In genomic region chr7:87498893-87499292, GRCh38 we compare ENCODE assay signal across 20 cellular contexts. TPM values are rescaled to one million over a fixed set of nuclear protein-coding genes. Genes with fewer than 3 reads are reported as not detected.
DNase-seq lines count a peak whose midpoint lies in the region; ATAC-seq, FAIRE-seq and TF ChIP-seq lines count a peak whose summit lies in the region.
"Had no signal": no experiment of that assay in that cellular context is flagged by ENCODE, and none has a peak within 500 bp of the region (broad histone marks: within the 10 kb centered on the region; RNA-seq: fewer than 3 reads in every experiment).

No MANE protein-coding gene starts in this region.

- TF ChIP-seq EP300 in HepG2 (IDR thresholded peaks at IDR 0.05; ENCODE audit: low read depth in 2 of 2, low read length in 2 of 2) = no peak
- TF ChIP-seq EP300 in HepG2 (CRISPR knock-in tag; IDR thresholded peaks at IDR 0.05; ENCODE audit: borderline replicate concordance) = no peak
- TF ChIP-seq EP300 in upper lobe of left lung (IDR thresholded peaks at IDR 0.05) = no peak

- no peak for FAIRE-seq in HepG2 (lab: Jason Lieb, UNC)

- no peak for TF ChIP-seq POLR2A in right lobe of liver (IDR thresholded peaks at IDR 0.05)
- TF ChIP-seq POLR2A in HepG2 (IDR thresholded peaks at IDR 0.05; ENCODE audit: insufficient read depth in 1 of 2, low read depth in 2 of 2, low read length in 2 of 2) = no peak
- TF ChIP-seq POLR2A in upper lobe of left lung (IDR thresholded peaks at IDR 0.05) = no peak

- ATAC-seq in right lobe of liver (no peak), HepG2 (no peak), memory B cell (ENCODE audit: low read depth) (peak; percentile 88), upper lobe of left lung (ENCODE audit: low FRiP score in 2 of 2) (no peak), GM19035 (IDR thresholded peaks at IDR 0.05; ENCODE audit: unreplicated experiment) (no peak)
- ATAC-seq: HCT116 had no signal

- H3K9ac ChIP-seq in HepG2 (ENCODE audit: insufficient read depth, low read depth, low read length) = no peak overlapping the region
- H3K9ac ChIP-seq: GM23248 had no signal

- no peaks in the 10 kb centered on the region for H3K79me2 ChIP-seq in HepG2 (ENCODE audit: insufficient read depth, low read length)

- H3K27me3 ChIP-seq in right lobe of liver (no peaks in the 10 kb centered on the region), HepG2 (ENCODE audit: control insufficient read depth in 1 of 2, insufficient read depth in 2 of 2, low read length in 2 of 2) (no peaks in the 10 kb centered on the region), upper lobe of left lung (no peaks in the 10 kb centered on the region)
- H3K27me3 ChIP-seq: SJCRH30 had no signal

- CTCF ChIA-PET in HepG2 (lab: Yijun Ruan, JAX; ENCODE audit: low intra/inter-chr PET ratio, low total read pairs) = no interaction called here

- no peaks in the 10 kb centered on the region for H3K36me3 Mint-ChIP-seq in memory B cell
- H3K36me3 Mint-ChIP-seq: CD4-positive, CD25-positive, alpha-beta regulatory T cell had no signal

- no TSS peak for BruUV-seq in HepG2 (replicated peaks; lab: Mats Ljungman, UMichigan)

- POLR2A ChIA-PET in HepG2 (lab: Yijun Ruan, JAX) = interaction anchor here (2.4 kb wide), 1 partner anchor 34 kb away, joined by 16 read pairs; no protein-coding TSS in a partner anchor

- H3K9me3 ChIP-seq in right lobe of liver = no peaks in the 10 kb centered on the region
- H3K9me3 ChIP-seq in HepG2 (ENCODE audit: low read length) = no peaks in the 10 kb centered on the region
- H3K9me3 ChIP-seq in upper lobe of left lung = no peaks in the 10 kb centered on the region
- H3K9me3 ChIP-seq: Caco-2, SJCRH30 had no signal

- DNase-seq in right lobe of liver = no peak
- no peak for DNase-seq in HepG2 (ENCODE audit: low spot score)
- peak; percentile 47 for DNase-seq in SK-MEL-5 (ENCODE audit: low read depth, low spot score)
- DNase-seq in memory B cell (ENCODE audit: low spot score in 2 of 2) = no peak
- DNase-seq in NCI-H1436 treated with DMSO at 0.1 percent for 48 hours (lab: John Stamatoyannopoulos, UW) = no peak
- no peak for DNase-seq in upper lobe of left lung
- no peak for DNase-seq in stimulated activated CD4-positive, alpha-beta T cell treated with anti-CD3 and anti-CD28 coated beads, Interleukin-4, amount 100 ng/mL, for 1 hour
- DNase-seq: 8988T; Caco-2; CD4-positive, CD25-positive, alpha-beta regulatory T cell; GF-D8; GM23248; NCI-H1417 treated with DMSO at 0.1 percent for 48 hours; NCI-H1930; NCI-H345; NCI-H524 treated with DMSO at 0.1 percent for 48 hours; PC-9; SJCRH30 had no signal

- no peak overlapping the region for H3K4me3 Mint-ChIP-seq in memory B cell
- H3K4me3 Mint-ChIP-seq: CD4-positive, CD25-positive, alpha-beta regulatory T cell had no signal

- in situ Hi-C loops in HepG2 (cut with HindIII; ENCODE audit: extremely low pct_ligation_motif_present, low pct_unique_long_range_greater_than_20kb) = no loop called here
- in situ Hi-C loops in SK-MEL-5 (cut with HindIII; ENCODE audit: low pct_unique_long_range_greater_than_20kb, low sequenced_read_pairs) = no loop called here

- H3K36me3 ChIP-seq in right lobe of liver (no peaks in the 10 kb centered on the region), HepG2 (replicated peaks in 1 of 2; ENCODE audit: control insufficient read depth in 1 of 2, insufficient read depth in 2 of 2, low read length in 2 of 2) (no peaks in the 10 kb centered on the region), upper lobe of left lung (no peaks in the 10 kb centered on the region)
- H3K36me3 ChIP-seq: SJCRH30 had no signal

- H3K4me1 Mint-ChIP-seq in memory B cell = peaks cover 9% of the 10 kb centered on the region
- H3K4me1 Mint-ChIP-seq: CD4-positive, CD25-positive, alpha-beta regulatory T cell had no signal

- no peak overlapping the region for H3K4me3 ChIP-seq in right lobe of liver
- no peak overlapping the region for H3K4me3 ChIP-seq in HepG2 (replicated peaks in 1 of 3; ENCODE audit: insufficient read depth in 1 of 3, low read depth in 2 of 3, low read length in 3 of 3)
- no peak overlapping the region for H3K4me3 ChIP-seq in upper lobe of left lung
- H3K4me3 ChIP-seq: GM23248, PC-9, SJCRH30 had no signal

- peaks cover 0 to 45% (median 22%) of the 10 kb centered on the region in 4 donors for H3K4me1 ChIP-seq in right lobe of liver
- H3K4me1 ChIP-seq in HepG2 (ENCODE audit: insufficient read depth, low read length) = peaks cover 31% of the 10 kb centered on the region
- H3K4me1 ChIP-seq in upper lobe of left lung = no peaks in the 10 kb centered on the region
- H3K4me1 ChIP-seq: Caco-2, SJCRH30 had no signal

- H4K20me1 ChIP-seq in HepG2 (ENCODE audit: insufficient read depth, low read length) = no peaks in the 10 kb centered on the region

- WGBS in right lobe of liver (ENCODE audit: insufficient coverage, low coverage, low lambda C conversion rate, missing lambda C conversion rate) = 71% methylated on average over 1 of the region's 1 CpG
- WGBS in HepG2 (ENCODE audit: low lambda C conversion rate) = 100% methylated on average over 1 of the region's 1 CpG
- WGBS in upper lobe of left lung, 2 donors = 53 to 64% methylated on average over 1 of the region's 1 CpG

- H3K27me3 Mint-ChIP-seq in memory B cell = no peaks in the 10 kb centered on the region

- intact Hi-C loops in right lobe of liver (cut with DNase I) (no loop called here), HepG2 (cut with micrococcal nuclease; ENCODE audit: unreplicated experiment) (loop anchor here (5.0 kb wide), 1 partner anchor 37 kb away; no protein-coding TSS in a partner anchor)

- TF ChIP-seq RAD21 in HepG2 (CRISPR knock-in tag; IDR thresholded peaks at IDR 0.05) = no peak

- TF ChIP-seq CTCF in right lobe of liver (IDR thresholded peaks at IDR 0.05) (no peak), HepG2 (CRISPR knock-in tag; IDR thresholded peaks at IDR 0.05) (no peak), upper lobe of left lung (IDR thresholded peaks at IDR 0.05) (no peak)

- no peak overlapping the region for H3K27ac Mint-ChIP-seq in memory B cell
- H3K27ac Mint-ChIP-seq: CD4-positive, CD25-positive, alpha-beta regulatory T cell had no signal

- no peak overlapping the region for H2AFZ ChIP-seq in HepG2 (ENCODE audit: low read length)
- H2AFZ ChIP-seq: GM23248, PC-9 had no signal

- H3K27ac ChIP-seq in right lobe of liver (peak overlapping the region in 2 of 3 donors; percentile 55 to 75), HepG2 (ENCODE audit: extremely low read length, insufficient read depth, low read length) (no peak overlapping the region), upper lobe of left lung (no peak overlapping the region)
- H3K27ac ChIP-seq: GM23248, PC-9, SJCRH30 had no signal

- no peaks in the 10 kb centered on the region for H3K9me3 Mint-ChIP-seq in memory B cell

- no peak overlapping the region for H3K4me2 ChIP-seq in HepG2 (ENCODE audit: low read depth, low read length)
- H3K4me2 ChIP-seq: PC-9 had no signal

RNA-seq across cellular contexts. Expression of gene ABCB4, which starts 23.4 kb away (rescaled TPM):
- total RNA-seq in right lobe of liver (100 to 1,000 TPM in 5 of 6 experiments, 10 to 100 TPM in 1; 57.2 to 189 (median 115) TPM), HepG2 (2016; rRNA removed; fragmentation: Illumina TruSeq; extraction: Trizol) (10.8 and 32.4 TPM in 2 replicates), upper lobe of left lung (under 1 TPM in 3 of 6 donors, not detected in 3; 0.06 to 0.47 (median 0.15) TPM)
- 9.0 and 9.2 TPM in 2 replicates for total RNA-seq in HepG2 (2016; cell fraction: cytosol; rRNA removed; fragmentation: Illumina TruSeq; extraction: Trizol; ENCODE audit: low read depth)
- total RNA-seq in HepG2 (2016; cell fraction: insoluble cytoplasmic fraction; rRNA removed; fragmentation: Illumina TruSeq; extraction: Trizol) = 9.9 and 29.3 TPM in 2 replicates
- total RNA-seq in HepG2 (2016; cell fraction: membrane; rRNA removed; fragmentation: Illumina TruSeq; extraction: Trizol) = 7.7 and 8.5 TPM in 2 replicates
- 62.5 and 66.2 TPM in 2 replicates for total RNA-seq in HepG2 (2016; cell fraction: nucleus; rRNA removed; fragmentation: Illumina TruSeq; extraction: Trizol)
- polyA plus RNA-seq in HepG2 (2011; rRNA removed) = 18.0 and 20.8 TPM in 2 replicates
- 12.2 and 13.6 TPM in 2 replicates for polyA plus RNA-seq in HepG2 (2011; cell fraction: cytosol; rRNA removed)
- 26.5 and 32.9 TPM in 2 replicates for polyA plus RNA-seq in HepG2 (2011; cell fraction: nucleus; rRNA removed)
- polyA plus RNA-seq in HepG2 (2012) = 15.0 and 18.7 TPM in 2 replicates
- 2.1 TPM in 2 replicates for polyA plus RNA-seq in HepG2 (2016; cell fraction: cytosol; fragmentation: Illumina TruSeq; extraction: Trizol; ENCODE audit: low read depth)
- polyA plus RNA-seq in HepG2 (2016; cell fraction: insoluble cytoplasmic fraction; fragmentation: Illumina TruSeq; extraction: Trizol; ENCODE audit: low read depth) = 7.5 and 9.1 TPM in 2 replicates
- 3.6 and 5.2 TPM in 2 replicates for polyA plus RNA-seq in HepG2 (2016; cell fraction: membrane; fragmentation: Illumina TruSeq; extraction: Trizol; ENCODE audit: low read depth)
- polyA plus RNA-seq in HepG2 (2016; cell fraction: nucleus; fragmentation: Illumina TruSeq; extraction: Trizol; ENCODE audit: insufficient read depth, low read depth) = 34.8 and 50.0 TPM in 2 replicates
- 17.4 TPM in 1 of 2 replicates, not detected in the other for polyA minus RNA-seq in HepG2 (2011; rRNA and poly(A)+ RNA removed; ENCODE audit: low replicate concordance)
- polyA minus RNA-seq in HepG2 (2011; cell fraction: cytosol; rRNA and poly(A)+ RNA removed) = 12.0 and 22.4 TPM in 2 replicates
- 124 and 138 TPM in 2 replicates for polyA minus RNA-seq in HepG2 (2011; cell fraction: nucleus; rRNA and poly(A)+ RNA removed)
- total RNA-seq in SK-MEL-5 (2014; rRNA removed; shearing (Covaris generic)) = 10.1 and 10.7 TPM in 2 replicates
- 2.5 and 3.8 TPM in 2 replicates for polyA plus RNA-seq in SK-MEL-5 (2015; cell fraction: cytosol; rRNA removed)
- 2.9 and 3.6 TPM in 2 replicates for polyA plus RNA-seq in SK-MEL-5 (2015; cell fraction: nucleus; rRNA removed)
- total RNA-seq: CD4-positive, CD25-positive, alpha-beta regulatory T cell; PC-9 had no signal
- polyA plus RNA-seq: CD4-positive, CD25-positive, alpha-beta regulatory T cell had no signal

Comparison
In these comparisons a context has a peak if more than half of its experiments do, and no peak if none do; other contexts are left out.
1. H3K27ac ChIP-seq: peak in right lobe of liver (2 of 3); none in HepG2 (single experiment) and upper lobe of left lung (0 of 4).